In genomic region chr3:153052096-153052460, GRCh38 we compare ENCODE assay signal across 9 cellular contexts.
DNase-seq lines count a peak whose midpoint lies in the region; ATAC-seq and TF ChIP-seq lines count a peak whose summit lies in the region.
"Had no signal": no experiment of that assay in that cellular context is flagged by ENCODE, and none has a peak within 500 bp of the region (broad histone marks: within the 10 kb centered on the region; RNA-seq: fewer than 3 reads in every experiment).

No MANE protein-coding gene starts in this region.

- peaks cover 61% of the 10 kb centered on the region for H3K4me1 ChIP-seq in KMS-11 (ENCODE audit: low read depth, poor library complexity, severe bottlenecking)
- H3K4me1 ChIP-seq in left lung = peaks cover 0 to 4% of the 10 kb centered on the region in 2 donors

- POLR2A ChIA-PET in CD4-positive, alpha-beta T cell (lab: Charles Lee) = interaction anchor here (1.2 kb wide), 1 partner anchor 109 kb away, joined by 4 read pairs; no protein-coding TSS in a partner anchor

- H3K27me3 ChIP-seq in KMS-11 (ENCODE audit: insufficient read depth, low read depth) = no peaks in the 10 kb centered on the region
- no peaks in the 10 kb centered on the region for H3K27me3 ChIP-seq in left lung
- no peaks in the 10 kb centered on the region for H3K27me3 ChIP-seq in CD4-positive, alpha-beta T cell (ENCODE audit: control insufficient read depth, insufficient read depth, low read length)

- H3K9ac ChIP-seq in KMS-11 = peak overlapping the region; percentile 35; the same call in 1 of the 2 replicates

- DNase-seq in ACHN (peak; percentile 46), astrocyte of the hippocampus (ENCODE audit: low read depth, low spot score) (peak; percentile 87), left lung (peak in 1 of 2 donors; percentile 68), iPS-NIHi11 (ENCODE audit: low spot score) (no peak)
- DNase-seq in stimulated activated CD4-positive, alpha-beta T cell treated with anti-CD3 and anti-CD28 coated beads, Interleukin-4, amount 100 ng/mL, for 24 hours = no peak
- DNase-seq in CD4-positive, alpha-beta T cell = no peak
- DNase-seq: CD8-positive, alpha-beta T cell had no signal

- no peaks in the 10 kb centered on the region for H3K79me2 ChIP-seq in KMS-11 (ENCODE audit: insufficient read depth, low read depth)

- no peaks in the 10 kb centered on the region for H3K36me3 ChIP-seq in KMS-11 (ENCODE audit: insufficient read depth)
- no peaks in the 10 kb centered on the region for H3K36me3 ChIP-seq in left lung

- H3K4me3 Mint-ChIP-seq in CD4-positive, alpha-beta T cell = no peak overlapping the region
- H3K4me3 Mint-ChIP-seq: CD8-positive, alpha-beta T cell had no signal

- no peaks in the 10 kb centered on the region for H3K9me3 ChIP-seq in left lung
- no peaks in the 10 kb centered on the region for H3K9me3 ChIP-seq in CD4-positive, alpha-beta T cell (ENCODE audit: control insufficient read depth, low read length)

- H4K20me1 ChIP-seq in KMS-11 (ENCODE audit: insufficient read depth) = no peaks in the 10 kb centered on the region

- H3K27ac Mint-ChIP-seq in CD4-positive, alpha-beta T cell = no peak overlapping the region
- H3K27ac Mint-ChIP-seq: CD8-positive, alpha-beta T cell had no signal

- in situ Hi-C loops in ACHN (cut with HindIII; ENCODE audit: low pct_ligation_motif_present, low pct_unique_long_range_greater_than_20kb, low sequenced_read_pairs) = no loop called here

- no peak for TF ChIP-seq CTCF in KMS-11 (conservative IDR thresholded peaks at IDR 0.05; ENCODE audit: low read depth, low read length)
- no peak for TF ChIP-seq CTCF in left lung (IDR thresholded peaks at IDR 0.05)
- no peak for TF ChIP-seq CTCF in CD4-positive, alpha-beta T cell (IDR thresholded peaks at IDR 0.05)

- H3K4me3 ChIP-seq in KMS-11 (IDR thresholded peaks at IDR 0.05; ENCODE audit: insufficient read depth, low read depth, low read length) (no peak overlapping the region), left lung (no peak overlapping the region)

- H3K4me1 Mint-ChIP-seq in CD4-positive, alpha-beta T cell (ENCODE audit: low read depth) = no peaks in the 10 kb centered on the region

- no peaks in the 10 kb centered on the region for H3K36me3 Mint-ChIP-seq in CD4-positive, alpha-beta T cell (ENCODE audit: low read depth)
- H3K36me3 Mint-ChIP-seq: CD8-positive, alpha-beta T cell had no signal

- CTCF ChIA-PET in CD4-positive, alpha-beta T cell (lab: Charles Lee) = interaction anchor here (1.2 kb wide), 1 partner anchor 9 kb away, joined by 3 read pairs; no protein-coding TSS in a partner anchor

- ATAC-seq in left lung (peak; percentile 91), HG03354 (IDR thresholded peaks at IDR 0.05; ENCODE audit: poor library complexity, severe bottlenecking, unreplicated experiment) (no peak)
- no peak for ATAC-seq in CD4-positive, alpha-beta T cell (ENCODE audit: poor library complexity)
- ATAC-seq: CD8-positive, alpha-beta T cell had no signal

- peak overlapping the region; percentile 88 for H2AFZ ChIP-seq in KMS-11 (ENCODE audit: low read depth)

- intact Hi-C loops in left lung (cut with DNase I) = no loop called here
- intact Hi-C loops in CD4-positive, alpha-beta T cell (cut with DNase I, micrococcal nuclease) = no loop called here

- H3K27ac ChIP-seq in KMS-11 = peak overlapping the region; percentile 82
- peak overlapping the region in 1 of 2 donors; percentile 49 for H3K27ac ChIP-seq in left lung
- H3K27ac ChIP-seq in CD4-positive, alpha-beta T cell (ENCODE audit: low read depth, low read length) = no peak overlapping the region

- H3K27me3 Mint-ChIP-seq in CD4-positive, alpha-beta T cell = no peaks in the 10 kb centered on the region

- no peaks in the 10 kb centered on the region for H3K9me3 Mint-ChIP-seq in CD4-positive, alpha-beta T cell
- H3K9me3 Mint-ChIP-seq: CD8-positive, alpha-beta T cell had no signal

- peak overlapping the region; percentile 89 for H3K4me2 ChIP-seq in KMS-11

Comparison
In these comparisons a context has a peak if more than half of its experiments do, and no peak if none do; other contexts are left out.
1. DNase-seq: peak in ACHN (single experiment) and astrocyte of the hippocampus (single experiment); none in stimulated activated CD4-positive, alpha-beta T cell treated with anti-CD3 and anti-CD28 coated beads, Interleukin-4, amount 100 ng/mL, for 24 hours (single experiment), iPS-NIHi11 (single experiment) and CD4-positive, alpha-beta T cell (0 of 10).